In the genomic region with DNA sequence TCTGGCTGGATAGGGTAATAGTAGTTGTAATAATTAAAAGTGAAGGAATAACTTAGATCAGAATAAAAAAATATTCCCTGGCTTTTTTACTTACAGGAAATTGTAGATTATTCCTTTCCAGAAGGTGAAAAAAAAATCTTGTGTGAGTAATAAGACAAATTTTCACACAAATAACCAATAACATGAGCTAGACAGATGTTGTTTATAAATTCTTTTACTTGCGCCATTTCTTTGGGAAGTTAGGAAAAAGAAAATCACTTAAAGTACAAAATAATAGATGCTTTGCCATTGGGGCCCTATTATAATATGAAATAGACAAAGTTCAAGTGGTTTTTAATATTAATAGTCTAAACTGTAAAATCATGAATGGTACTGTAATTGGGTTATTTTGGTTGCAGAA, we compare ENCODE assay signal across 26 cellular contexts.
DNase-seq lines count a peak whose midpoint lies in the region; ATAC-seq and TF ChIP-seq lines count a peak whose summit lies in the region.
"Had no signal": no experiment of that assay in that cellular context is flagged by ENCODE, and none has a peak within 500 bp of the region (broad histone marks: within the 10 kb centered on the region; RNA-seq: fewer than 3 reads in every experiment).

No MANE protein-coding gene starts in this region.

- CTCF ChIA-PET in IMR-90 (lab: Yijun Ruan, JAX): interaction anchor here (1.1 kb wide), 1 partner anchor 53 kb away, joined by 3 read pairs; no protein-coding TSS in a partner anchor
- CTCF ChIA-PET in T-cell (lab: Charles Lee): no interaction called here

- H2BK120ac ChIP-seq in IMR-90 (ENCODE audit: low read depth, low read length): no peak overlapping the region

- peak overlapping the region in 1 of 2 experiments; percentile 8; a peak in 1 of 4 replicates for H4K8ac ChIP-seq in IMR-90 (ENCODE audit: low read depth in 2 of 2, low read length in 2 of 2)

- H3K4me2 ChIP-seq in IMR-90 (ENCODE audit: low read depth, low read length) (no peak overlapping the region; the same call in 1 of the 2 replicates), fibroblast of lung (ENCODE audit: extremely low read depth, insufficient read depth, low read length) (peak overlapping the region; percentile 44)

- no peak overlapping the region for H2AK5ac ChIP-seq in IMR-90 (ENCODE audit: low read depth, low read length)

- H2BK20ac ChIP-seq in IMR-90 (ENCODE audit: low read depth, low read length): peak overlapping the region; percentile 84; the same call in 1 of the 2 replicates

- peak overlapping the region; percentile 83 for H2BK5ac ChIP-seq in IMR-90 (ENCODE audit: low read depth, low read length, poor library complexity, severe bottlenecking)

- H4K5ac ChIP-seq in IMR-90 (ENCODE audit: low read depth, low read length): no peak overlapping the region

- H3K18ac ChIP-seq in IMR-90 (ENCODE audit: low read depth, low read length): no peak overlapping the region

- no peaks in the 10 kb centered on the region for H3K79me2 ChIP-seq in fibroblast of lung (ENCODE audit: control insufficient read depth, insufficient read depth, low read length)

- H3K9me3 ChIP-seq in IMR-90 (ENCODE audit: control insufficient read depth, insufficient read depth, low read length) (no peaks in the 10 kb centered on the region), fibroblast of lung (ENCODE audit: control insufficient read depth, insufficient read depth, low read depth, low read length) (no peaks in the 10 kb centered on the region), gastrocnemius medialis (no peaks in the 10 kb centered on the region)
- H3K9me3 ChIP-seq: ascending aorta had no signal

- H3K36me3 ChIP-seq in IMR-90 (ENCODE audit: control insufficient read depth, insufficient read depth, low read length) (no peaks in the 10 kb centered on the region), fibroblast of lung (ENCODE audit: control insufficient read depth, insufficient read depth, low read length) (no peaks in the 10 kb centered on the region), gastrocnemius medialis (no peaks in the 10 kb centered on the region)
- H3K36me3 ChIP-seq: ascending aorta had no signal

- H3K27me3 ChIP-seq in IMR-90 (ENCODE audit: control insufficient read depth, insufficient read depth, low read length): no peaks in the 10 kb centered on the region
- no peaks in the 10 kb centered on the region for H3K27me3 ChIP-seq in fibroblast of lung (ENCODE audit: control insufficient read depth, insufficient read depth, low read length)
- no peaks in the 10 kb centered on the region for H3K27me3 ChIP-seq in gastrocnemius medialis
- H3K27me3 ChIP-seq: ascending aorta had no signal

- H3K23ac ChIP-seq in IMR-90 (ENCODE audit: low read depth, low read length): no peak overlapping the region

- peaks cover 12% of the 10 kb centered on the region for H3K4me1 ChIP-seq in IMR-90 (ENCODE audit: control insufficient read depth, insufficient read depth, low read length)
- peaks cover 5% of the 10 kb centered on the region for H3K4me1 ChIP-seq in fibroblast of lung (ENCODE audit: control insufficient read depth, extremely low read depth, insufficient read depth, low read length)
- H3K4me1 ChIP-seq in gastrocnemius medialis: peaks cover 0 to 3% of the 10 kb centered on the region in 2 donors

- H3K27ac Mint-ChIP-seq in T-cell: no peak overlapping the region
- H3K27ac Mint-ChIP-seq: activated CD4-positive, alpha-beta T cell treated with anti-CD3 and anti-CD28 coated beads, Interleukin-2, amount 10 ng/mL, durations not matched to agents 7 days and 5 days; activated CD8-positive, alpha-beta memory T cell treated with anti-CD3 and anti-CD28 coated beads, Interleukin-2, amount 10 ng/mL, durations not matched to agents 7 days and 5 days; activated naive CD4-positive, alpha-beta T cell treated with anti-CD3 and anti-CD28 coated beads, Interleukin-2, amount 50 U/mL, for 24 hours; progenitor cell of endocrine pancreas; stimulated activated naive CD8-positive, alpha-beta T cell treated with anti-CD3 and anti-CD28 coated beads, Interleukin-15, amount 100 ng/mL, for 72 hours; type B pancreatic cell had no signal

- H3K56ac ChIP-seq in IMR-90 (ENCODE audit: extremely low read depth, insufficient read depth, low read length): no peak overlapping the region

- H3K36me3 Mint-ChIP-seq in T-cell: no peaks in the 10 kb centered on the region
- H3K36me3 Mint-ChIP-seq: activated naive CD4-positive, alpha-beta T cell treated with anti-CD3 and anti-CD28 coated beads, Interleukin-2, amount 50 U/mL, for 24 hours; type B pancreatic cell had no signal

- H3K4me3 ChIP-seq in IMR-90 (ENCODE audit: insufficient read depth, low read depth, low read length) (no peak overlapping the region), fibroblast of lung (replicated peaks in 1 of 4; ENCODE audit: control extremely low read depth in 1 of 4, insufficient read depth in 1 of 4, low read depth in 3 of 4, low read length in 4 of 4) (no peak overlapping the region), gastrocnemius medialis (no peak overlapping the region)
- H3K4me3 ChIP-seq: ascending aorta had no signal

- peak overlapping the region; percentile 94; the same call in 2 of the 3 replicates for H2BK15ac ChIP-seq in IMR-90 (ENCODE audit: low read depth, low read length)

- no peak overlapping the region for H3K4me3 Mint-ChIP-seq in T-cell
- H3K4me3 Mint-ChIP-seq: activated CD4-positive, alpha-beta T cell treated with anti-CD3 and anti-CD28 coated beads, Interleukin-2, amount 10 ng/mL, durations not matched to agents 7 days and 5 days; activated CD8-positive, alpha-beta memory T cell treated with anti-CD3 and anti-CD28 coated beads, Interleukin-2, amount 10 ng/mL, durations not matched to agents 7 days and 5 days; activated naive CD4-positive, alpha-beta T cell treated with anti-CD3 and anti-CD28 coated beads, Interleukin-2, amount 50 U/mL, for 24 hours; stimulated activated naive CD8-positive, alpha-beta T cell treated with anti-CD3 and anti-CD28 coated beads, Interleukin-15, amount 100 ng/mL, for 72 hours; type B pancreatic cell had no signal

- H2AK9ac ChIP-seq in IMR-90 (replicated peaks; ENCODE audit: low read depth, low read length, poor library complexity): no peak overlapping the region

- no CpG with 5 or more reads among the region's 1 CpG for WGBS in IMR-90 (ENCODE audit: extremely low coverage in 2 of 2, insufficient read length in 1 of 2), 2 experiments

- dilution Hi-C loops in IMR-90 (cut with HindIII; ENCODE audit: low sequenced_read_pairs, unreplicated experiment): no loop called here

- peak overlapping the region; percentile 77; the same call in 1 of the 2 replicates for H3K27ac ChIP-seq in IMR-90 (ENCODE audit: insufficient read depth, low read length)
- H3K27ac ChIP-seq in fibroblast of lung (ENCODE audit: insufficient read depth, low read length): no peak overlapping the region
- H3K27ac ChIP-seq in gastrocnemius medialis: peak overlapping the region in 3 of 4 donors; percentile 14 to 43 (median 26)
- H3K27ac ChIP-seq: ascending aorta, C4-2B had no signal

- H3K9ac ChIP-seq in IMR-90 (ENCODE audit: low read depth, low read length) (no peak overlapping the region), fibroblast of lung (ENCODE audit: insufficient read depth, low read length) (no peak overlapping the region)

- ATAC-seq in IMR-90 (ENCODE audit: low read depth): peak; percentile 40
- ATAC-seq in gastrocnemius medialis: no peak
- no peak for ATAC-seq in T-cell (replicated peaks in 1 of 4)
- ATAC-seq in HG02884 (IDR thresholded peaks at IDR 0.05; ENCODE audit: unreplicated experiment): no peak
- no peak for ATAC-seq in GM21576 (IDR thresholded peaks at IDR 0.05; ENCODE audit: unreplicated experiment)
- ATAC-seq: activated CD8-positive, alpha-beta memory T cell treated with anti-CD3 and anti-CD28 coated beads, Interleukin-2, amount 10 ng/mL, durations not matched to agents 7 days and 5 days; HCT116; stimulated activated naive CD8-positive, alpha-beta T cell treated with anti-CD3 and anti-CD28 coated beads, Interleukin-15, amount 100 ng/mL, for 72 hours had no signal

- H3K79me1 ChIP-seq in IMR-90 (ENCODE audit: low read depth in 1 of 2, low read length in 2 of 2): no peaks in the 10 kb centered on the region

- H3K9me3 Mint-ChIP-seq in T-cell: no peaks in the 10 kb centered on the region
- H3K9me3 Mint-ChIP-seq: activated CD4-positive, alpha-beta T cell treated with anti-CD3 and anti-CD28 coated beads, Interleukin-2, amount 10 ng/mL, durations not matched to agents 7 days and 5 days; activated naive CD4-positive, alpha-beta T cell treated with anti-CD3 and anti-CD28 coated beads, Interleukin-2, amount 50 U/mL, for 24 hours; stimulated activated naive CD8-positive, alpha-beta T cell treated with anti-CD3 and anti-CD28 coated beads, Interleukin-15, amount 100 ng/mL, for 72 hours; type B pancreatic cell had no signal

- peak overlapping the region; percentile 79 for H3K4ac ChIP-seq in IMR-90 (ENCODE audit: low read depth, low read length)

- H3K9me1 ChIP-seq in IMR-90 (ENCODE audit: insufficient read depth, low read length): 0 out of 2 replicates have a peak, but pooled peaks cover 3% of the 10 kb centered on the region

- DNase-seq in AG08395 (ENCODE audit: low spot score): peak; percentile 32
- peak; percentile 64 for DNase-seq in IMR-90
- peak; percentile 37 to 61 for DNase-seq in fibroblast of lung (ENCODE audit: low read depth in 2 of 2)
- no peak for DNase-seq in gastrocnemius medialis
- DNase-seq in HK-2 (ENCODE audit: unreplicated experiment): no peak
- no peak for DNase-seq in T-cell
- DNase-seq: ACHN; activated CD4-positive, alpha-beta T cell treated with anti-CD3 and anti-CD28 coated beads, Interleukin-2, amount 10 ng/mL, durations not matched to agents 7 days and 5 days; activated CD8-positive, alpha-beta memory T cell treated with anti-CD3 and anti-CD28 coated beads, Interleukin-2, amount 10 ng/mL, durations not matched to agents 7 days and 5 days; Calu3; central memory CD4-positive, alpha-beta T cell; dermis blood vessel endothelial cell; DND-41; NCI-H1092 treated with DMSO at 0.1 percent for 48 hours; NCI-H2029; NCI-H2227 treated with DMSO at 0.1 percent for 48 hours; stimulated activated naive CD8-positive, alpha-beta T cell treated with anti-CD3 and anti-CD28 coated beads, Interleukin-15, amount 100 ng/mL, for 72 hours; T-helper 9 cell had no signal

- no peak for TF ChIP-seq RAD21 in IMR-90 (IDR thresholded peaks at IDR 0.05; ENCODE audit: low read length)

- H4K20me1 ChIP-seq in IMR-90 (ENCODE audit: insufficient read depth, low read length) (no peaks in the 10 kb centered on the region), fibroblast of lung (ENCODE audit: control insufficient read depth, extremely low read depth, insufficient read depth, low read length) (no peaks in the 10 kb centered on the region)

- POLR2A ChIA-PET in IMR-90 (lab: Charles Lee; ENCODE audit: unreplicated experiment): no interaction called here
- POLR2A ChIA-PET in T-cell (lab: Charles Lee): no interaction called here

- BruUV-seq in IMR-90 (replicated peaks; lab: Mats Ljungman, UMichigan): no TSS peak

- H4K91ac ChIP-seq in IMR-90 (ENCODE audit: insufficient read depth, low read depth, low read length): peak overlapping the region; percentile 52; the same call in 1 of the 2 replicates

- H3K4me1 Mint-ChIP-seq in T-cell: peaks cover 0 to 14% (median 9%) of the 10 kb centered on the region in 3 donors

- in situ Hi-C loops in IMR-90 (cut with MboI; ENCODE audit: low sequenced_read_pairs) (no loop called here), gastrocnemius medialis (cut with MboI; ENCODE audit: low sequenced_read_pairs in 4 of 4) (no loop called here)

- H2AFZ ChIP-seq in IMR-90 (replicated peaks; ENCODE audit: low read length, poor library complexity) (no peak overlapping the region), fibroblast of lung (ENCODE audit: low read length) (no peak overlapping the region)

- no peak for TF ChIP-seq CTCF in IMR-90 (conservative IDR thresholded peaks at IDR 0.05; ENCODE audit: low read depth, low read length)
- no peak for TF ChIP-seq CTCF in fibroblast of lung (conservative IDR thresholded peaks at IDR 0.05 in 1 of 2, IDR thresholded peaks at IDR 0.05 in 1 of 2; ENCODE audit: low read depth in 1 of 2, low read length in 2 of 2)
- no peak for TF ChIP-seq CTCF in gastrocnemius medialis (IDR thresholded peaks at IDR 0.05 in 4 of 5, conservative IDR thresholded peaks at IDR 0.05 in 1 of 5)

- H3K14ac ChIP-seq in IMR-90 (replicated peaks; ENCODE audit: low read depth, low read length): peak overlapping the region; percentile 3; the same call in 1 of the 2 replicates

- intact Hi-C loops in IMR-90 (cut with micrococcal nuclease) (loop anchor here (5.0 kb wide), 2 partner anchors 52 to 203 kb away; partner anchors contain the start of gene ARRDC3), gastrocnemius medialis (cut with DNase I; ENCODE audit: low total_unique reads) (no loop called here)

- no peaks in the 10 kb centered on the region for H3K27me3 Mint-ChIP-seq in T-cell
- H3K27me3 Mint-ChIP-seq: activated naive CD4-positive, alpha-beta T cell treated with anti-CD3 and anti-CD28 coated beads, Interleukin-2, amount 50 U/mL, for 24 hours; progenitor cell of endocrine pancreas; stimulated activated naive CD8-positive, alpha-beta T cell treated with anti-CD3 and anti-CD28 coated beads, Interleukin-15, amount 100 ng/mL, for 72 hours; type B pancreatic cell had no signal

- no peak for TF ChIP-seq POLR2A in IMR-90 (IDR thresholded peaks at IDR 0.05; ENCODE audit: low read depth, low read length)
- TF ChIP-seq POLR2A in gastrocnemius medialis (IDR thresholded peaks at IDR 0.05): no peak

Comparison
In these comparisons a context has a peak if more than half of its experiments do, and no peak if none do; other contexts are left out.
1. DNase-seq: peak in AG08395 (single experiment), IMR-90 (single experiment) and fibroblast of lung (2 of 2); none in gastrocnemius medialis (0 of 2), HK-2 (single experiment) and T-cell (0 of 34).